Comparison of ENCODE assay signal across 8 cellular contexts in the genomic region with DNA sequence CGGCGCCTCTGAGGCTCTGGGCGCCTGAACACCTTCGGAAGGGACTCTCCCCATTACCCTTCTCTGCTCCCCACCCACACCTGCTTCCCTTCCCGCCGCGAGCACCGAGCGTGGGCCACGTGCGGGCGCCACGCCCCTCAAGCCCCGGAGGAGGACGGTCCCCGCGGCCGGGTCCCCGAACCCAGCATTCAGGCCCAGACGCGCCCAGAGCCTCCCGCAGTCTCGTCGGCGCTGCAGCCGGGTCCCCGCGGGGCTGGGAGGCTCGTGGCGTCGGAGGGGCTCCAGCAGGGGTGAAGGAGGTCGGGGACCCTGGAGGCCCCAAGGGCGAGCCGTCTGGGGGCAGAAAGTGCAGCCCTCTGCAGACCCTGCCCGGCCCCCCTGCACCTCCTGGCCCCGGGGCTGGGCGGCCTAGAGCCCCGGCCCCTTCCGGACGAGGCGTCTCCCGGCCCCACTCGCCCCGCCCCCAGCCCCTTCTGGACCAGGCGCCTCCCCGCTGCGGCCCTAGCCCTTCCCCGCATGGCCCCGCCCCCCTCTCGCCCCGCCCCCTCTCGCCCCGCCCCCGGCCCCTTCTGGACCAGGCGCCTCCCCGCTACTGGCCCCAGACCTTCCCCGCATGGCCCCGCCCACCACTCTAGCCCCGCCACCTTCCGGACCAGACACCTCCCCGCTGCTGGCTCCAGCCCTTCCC. TPM values are rescaled to one million over a fixed set of nuclear protein-coding genes. Genes with fewer than 3 reads are reported as not detected.
A peak's percentile ranks its signal among the peaks of the same experiment; 100 is the strongest.
DNase-seq lines count a peak whose midpoint lies in the region; ATAC-seq and TF ChIP-seq lines count a peak whose summit lies in the region.

No MANE protein-coding gene starts in this region.

- H3K9me3 Mint-ChIP-seq in activated T-cell treated with anti-CD3 and anti-CD28 coated beads, Interleukin-2, amount 50 U/mL, for 24 hours: no peaks in the 10 kb centered on the region
- H3K9me3 Mint-ChIP-seq in naive thymus-derived CD8-positive, alpha-beta T cell: no peaks in the 10 kb centered on the region
- H3K9me3 Mint-ChIP-seq in stimulated activated naive B cell treated with anti-CD40 and anti-IgM and Interleukin-4, amounts not matched to agents 10 μg/mL and 1 μg/mL and 100 μg/mL, for 72 hours: no peaks in the 10 kb centered on the region

- no peaks in the 10 kb centered on the region for H3K36me3 ChIP-seq in OCI-LY7 (ENCODE audit: insufficient read depth, low read length)
- H3K36me3 ChIP-seq in esophagus squamous epithelium: no peaks in the 10 kb centered on the region

- H3K4me3 ChIP-seq in OCI-LY7 (ENCODE audit: low read depth, low read length, poor library complexity, severe bottlenecking) (peak overlapping the region; percentile 72), esophagus squamous epithelium (peak overlapping the region; percentile 48 to 96 (median 59))

- peak overlapping the region; percentile 76 for H3K4me3 Mint-ChIP-seq in activated T-cell treated with anti-CD3 and anti-CD28 coated beads, Interleukin-2, amount 50 U/mL, for 24 hours
- peak overlapping the region; percentile 69 to 82 (median 76) for H3K4me3 Mint-ChIP-seq in naive thymus-derived CD8-positive, alpha-beta T cell
- peak overlapping the region; percentile 79 to 81 for H3K4me3 Mint-ChIP-seq in stimulated activated naive B cell treated with anti-CD40 and anti-IgM and Interleukin-4, amounts not matched to agents 10 μg/mL and 1 μg/mL and 100 μg/mL, for 72 hours

- peaks cover 19% of the 10 kb centered on the region for H3K4me1 Mint-ChIP-seq in activated T-cell treated with anti-CD3 and anti-CD28 coated beads, Interleukin-2, amount 50 U/mL, for 24 hours (ENCODE audit: low read depth)
- peaks cover 9 to 29% (median 22%) of the 10 kb centered on the region in 4 donors for H3K4me1 Mint-ChIP-seq in naive thymus-derived CD8-positive, alpha-beta T cell
- H3K4me1 Mint-ChIP-seq in stimulated activated naive B cell treated with anti-CD40 and anti-IgM and Interleukin-4, amounts not matched to agents 10 μg/mL and 1 μg/mL and 100 μg/mL, for 72 hours: peaks cover 23 to 34% of the 10 kb centered on the region in 2 donors

- peak in 1 of 4 donors; percentile 51 for TF ChIP-seq POLR2A in esophagus squamous epithelium (IDR thresholded peaks at IDR 0.05)

- H3K27ac Mint-ChIP-seq in activated T-cell treated with anti-CD3 and anti-CD28 coated beads, Interleukin-2, amount 50 U/mL, for 24 hours: peak overlapping the region; percentile 77
- H3K27ac Mint-ChIP-seq in naive thymus-derived CD8-positive, alpha-beta T cell: peak overlapping the region in 5 of 10 donors; percentile 19 to 62 (median 57)
- H3K27ac Mint-ChIP-seq in stimulated activated naive B cell treated with anti-CD40 and anti-IgM and Interleukin-4, amounts not matched to agents 10 μg/mL and 1 μg/mL and 100 μg/mL, for 72 hours: peak overlapping the region; percentile 81

- WGBS in esophagus squamous epithelium, 2 donors: no CpG with 5 or more reads among the region's 61 CpGs

- no peaks in the 10 kb centered on the region for H3K36me3 Mint-ChIP-seq in activated T-cell treated with anti-CD3 and anti-CD28 coated beads, Interleukin-2, amount 50 U/mL, for 24 hours (ENCODE audit: low read depth)
- H3K36me3 Mint-ChIP-seq in naive thymus-derived CD8-positive, alpha-beta T cell: no peaks in the 10 kb centered on the region
- no peaks in the 10 kb centered on the region for H3K36me3 Mint-ChIP-seq in stimulated activated naive B cell treated with anti-CD40 and anti-IgM and Interleukin-4, amounts not matched to agents 10 μg/mL and 1 μg/mL and 100 μg/mL, for 72 hours

- H3K9me2 ChIP-seq in OCI-LY7 (ENCODE audit: insufficient read depth, low read length): no peaks in the 10 kb centered on the region

- peak overlapping the region; percentile 79; the same call in 1 of the 2 replicates for H2AFZ ChIP-seq in OCI-LY7 (ENCODE audit: low read length)

- no TSS peak for BruUV-seq in OCI-LY7 (replicated peaks; lab: Mats Ljungman, UMichigan)

- POLR2A ChIA-PET in OCI-LY7 (lab: Charles Lee): no interaction called here
- POLR2A ChIA-PET in naive thymus-derived CD8-positive, alpha-beta T cell (lab: Charles Lee): interaction anchor here (0.7 to 1.0 kb wide), 2 partner anchors 24 to 43 kb away, joined by 3 to 5 read pairs; partner anchors contain the start of gene LRRC47

- H3K4me1 ChIP-seq in OCI-LY7 (ENCODE audit: insufficient read depth, low read length, poor library complexity, severe bottlenecking): peaks cover 22% of the 10 kb centered on the region
- H3K4me1 ChIP-seq in esophagus squamous epithelium: peaks cover 33 to 61% (median 37%) of the 10 kb centered on the region in 3 donors

- TF ChIP-seq CTCF in OCI-LY7 (conservative IDR thresholded peaks at IDR 0.05; ENCODE audit: low read length): no peak
- TF ChIP-seq CTCF in esophagus squamous epithelium (IDR thresholded peaks at IDR 0.05): no peak

- H3K27me3 Mint-ChIP-seq in activated T-cell treated with anti-CD3 and anti-CD28 coated beads, Interleukin-2, amount 50 U/mL, for 24 hours: no peaks in the 10 kb centered on the region
- peaks cover 0 to 3% (median 0%) of the 10 kb centered on the region in 5 donors for H3K27me3 Mint-ChIP-seq in naive thymus-derived CD8-positive, alpha-beta T cell
- peaks cover 7 to 11% of the 10 kb centered on the region in 2 donors for H3K27me3 Mint-ChIP-seq in stimulated activated naive B cell treated with anti-CD40 and anti-IgM and Interleukin-4, amounts not matched to agents 10 μg/mL and 1 μg/mL and 100 μg/mL, for 72 hours

- peaks cover 0 to 38% (median 0%) of the 10 kb centered on the region in 4 donors for H3K27me3 ChIP-seq in esophagus squamous epithelium

- H3K79me2 ChIP-seq in OCI-LY7 (ENCODE audit: insufficient read depth, low read depth, low read length): no peaks in the 10 kb centered on the region

- DNase-seq in SIG-M5 treated with dmso at 0.1 percent for 504 hours (lab: John Stamatoyannopoulos, UW; ENCODE audit: unreplicated experiment) (peak; percentile 78), SIG-M5 (lab: John Stamatoyannopoulos, UW) (no peak), OCI-LY7 (ENCODE audit: low spot score) (peak; percentile 91), esophagus squamous epithelium (lab: John Stamatoyannopoulos, UW) (peak; percentile 54)
- DNase-seq in activated T-cell treated with anti-CD3 and anti-CD28 coated beads, Interleukin-2, amount 50 U/mL, for 24 hours: peak; percentile 91
- DNase-seq in naive thymus-derived CD8-positive, alpha-beta T cell: peak; percentile 69 to 96 (median 82)
- DNase-seq in stimulated activated naive B cell treated with anti-CD40 and anti-IgM and Interleukin-4, amounts not matched to agents 10 μg/mL and 1 μg/mL and 100 μg/mL, for 72 hours: peak; percentile 77

- ATAC-seq in HG03280 (IDR thresholded peaks at IDR 0.05; ENCODE audit: unreplicated experiment): peak; percentile 71
- peak; percentile 78 for ATAC-seq in naive thymus-derived CD8-positive, alpha-beta T cell
- peak; percentile 75 to 81 for ATAC-seq in stimulated activated naive B cell treated with anti-CD40 and anti-IgM and Interleukin-4, amounts not matched to agents 10 μg/mL and 1 μg/mL and 100 μg/mL, for 72 hours (replicated peaks)

- intact Hi-C loops in OCI-LY7 (cut with micrococcal nuclease; ENCODE audit: unreplicated experiment) (loop anchor here (5.0 kb wide), 1 partner anchor 130 kb away; the partner anchor contains the start of gene C1orf174), esophagus squamous epithelium (cut with DNase I) (no loop called here)

- CTCF ChIA-PET in OCI-LY7 (lab: Charles Lee; ENCODE audit: unreplicated experiment): no interaction called here

- peak overlapping the region; percentile 95 for H3K4me2 ChIP-seq in OCI-LY7 (ENCODE audit: low read length)

- H3K9me3 ChIP-seq in OCI-LY7 (ENCODE audit: low read length): no peaks in the 10 kb centered on the region
- no peaks in the 10 kb centered on the region for H3K9me3 ChIP-seq in esophagus squamous epithelium

- H3K27ac ChIP-seq in OCI-LY7 (ENCODE audit: low read depth, low read length, poor library complexity, severe bottlenecking) (no peak overlapping the region), esophagus squamous epithelium (peak overlapping the region; percentile 9 to 90 (median 51))

- H4K20me1 ChIP-seq in OCI-LY7 (ENCODE audit: insufficient read depth, low read length): no peaks in the 10 kb centered on the region

RNA-seq across cellular contexts. Expression of gene SMIM1, which starts 0.4 kb away (rescaled TPM):
- total RNA-seq in OCI-LY7 (2014; rRNA removed; shearing (Covaris generic)): 3.8 and 7.1 TPM in 2 replicates
- 3.9 and 4.3 TPM in 2 replicates for total RNA-seq in OCI-LY7 (2022)
- total RNA-seq in esophagus squamous epithelium: 1 to 10 TPM in 2 of 4 donors, not detected in 2; 1.5 to 5.3 TPM
- 1 to 10 TPM; 2.8 to 5.7 TPM for total RNA-seq in naive thymus-derived CD8-positive, alpha-beta T cell
- polyA plus RNA-seq in naive thymus-derived CD8-positive, alpha-beta T cell: 1 to 10 TPM; 1.3 to 2.3 (median 1.4) TPM

RNA-seq across cellular contexts. Expression of gene CCDC27, which starts 19.9 kb away (rescaled TPM):
- not detected in 2 replicates for total RNA-seq in OCI-LY7 (2014; rRNA removed; shearing (Covaris generic))
- total RNA-seq in OCI-LY7 (2022) (not detected in 2 replicates), esophagus squamous epithelium (not detected)
- not detected for total RNA-seq in naive thymus-derived CD8-positive, alpha-beta T cell
- polyA plus RNA-seq in naive thymus-derived CD8-positive, alpha-beta T cell: not detected

RNA-seq across cellular contexts. Expression of gene LRRC47, which starts 24.1 kb away (rescaled TPM):
- 34.0 and 36.4 TPM in 2 replicates for total RNA-seq in OCI-LY7 (2014; rRNA removed; shearing (Covaris generic))
- total RNA-seq in OCI-LY7 (2022): 49.1 and 57.6 TPM in 2 replicates
- total RNA-seq in esophagus squamous epithelium: 10 to 100 TPM; 23.5 to 32.6 (median 25.5) TPM
- 10 to 100 TPM; 46.0 to 52.6 TPM for total RNA-seq in naive thymus-derived CD8-positive, alpha-beta T cell
- 10 to 100 TPM; 23.9 to 34.9 (median 34.6) TPM for polyA plus RNA-seq in naive thymus-derived CD8-positive, alpha-beta T cell
